Comparison of ENCODE assay signal across 8 cellular contexts in genomic region chr21:29072873-29073221, GRCh38. TPM values are rescaled to one million over a fixed set of nuclear protein-coding genes. Genes with fewer than 3 reads are reported as not detected.
DNase-seq lines count a peak whose midpoint lies in the region; ATAC-seq and TF ChIP-seq lines count a peak whose summit lies in the region.

No MANE protein-coding gene starts in this region.

- no peaks in the 10 kb centered on the region for H3K9me3 ChIP-seq in Karpas-422 (ENCODE audit: low read length)
- H3K9me3 ChIP-seq in breast epithelium = no peaks in the 10 kb centered on the region
- no peaks in the 10 kb centered on the region for H3K9me3 ChIP-seq in right lobe of liver
- H3K9me3 ChIP-seq in uterus = no peaks in the 10 kb centered on the region

- DNase-seq in NCI-H146 (lab: John Stamatoyannopoulos, UW) (peak; percentile 11), NCI-H146 treated with DMSO at 0.1 percent for 48 hours (lab: John Stamatoyannopoulos, UW; ENCODE audit: unreplicated experiment) (no peak), Karpas-422 (peak; percentile 70), breast epithelium (ENCODE audit: low spot score in 2 of 2) (no peak), right lobe of liver (no peak), uterus (no peak)

- TF ChIP-seq CTCF in breast epithelium (IDR thresholded peaks at IDR 0.05) = no peak
- TF ChIP-seq CTCF in right lobe of liver (IDR thresholded peaks at IDR 0.05) = no peak
- TF ChIP-seq CTCF in uterus (IDR thresholded peaks at IDR 0.05) = no peak

- peaks cover 55% of the 10 kb centered on the region for H3K79me2 ChIP-seq in Karpas-422 (ENCODE audit: low read length)

- H3K4me1 ChIP-seq in Karpas-422 (ENCODE audit: low read length) (peaks cover 58% of the 10 kb centered on the region), breast epithelium (peaks cover 0 to 11% of the 10 kb centered on the region in 2 donors), right lobe of liver (peaks cover 0 to 17% (median 7%) of the 10 kb centered on the region in 4 donors), uterus (peaks cover 3 to 10% of the 10 kb centered on the region in 2 donors)

- peak overlapping the region; percentile 75 for H3K27ac ChIP-seq in Karpas-422 (ENCODE audit: low read length)
- H3K27ac ChIP-seq in breast epithelium = peak overlapping the region; percentile 91 to 95
- peak overlapping the region; percentile 85 to 93 (median 92) for H3K27ac ChIP-seq in right lobe of liver
- H3K27ac ChIP-seq in uterus = peak overlapping the region; percentile 86 to 88

- peaks cover 40% of the 10 kb centered on the region for H4K20me1 ChIP-seq in Karpas-422 (ENCODE audit: insufficient read depth, low read depth, low read length)

- 0% methylated on average over 13 of the region's 13 CpGs for WGBS in right lobe of liver (ENCODE audit: insufficient coverage, low coverage, low lambda C conversion rate, missing lambda C conversion rate)

- no peak overlapping the region for H2AFZ ChIP-seq in Karpas-422 (ENCODE audit: low read length)

- H3K4me3 ChIP-seq in Karpas-422 (ENCODE audit: low read length) (peak overlapping the region; percentile 90), breast epithelium (peak overlapping the region; percentile 78 to 97 (median 96)), right lobe of liver (peak overlapping the region; percentile 85 to 97 (median 87)), uterus (peak overlapping the region; percentile 81 to 93)

- H3K9ac ChIP-seq in Karpas-422 (ENCODE audit: low read length) = peak overlapping the region; percentile 97

- ATAC-seq in right lobe of liver (peak in 2 of 4 donors; percentile 0 to 4), HG03432 (IDR thresholded peaks at IDR 0.05; ENCODE audit: unreplicated experiment) (no peak), GM21619 (IDR thresholded peaks at IDR 0.05; ENCODE audit: unreplicated experiment) (no peak)

- no peaks in the 10 kb centered on the region for H3K9me2 ChIP-seq in Karpas-422 (replicated peaks; ENCODE audit: insufficient read depth, low read length)

- intact Hi-C loops in breast epithelium (cut with DNase I; ENCODE audit: low total_unique reads) (no loop called here), right lobe of liver (cut with DNase I) (no loop called here), uterus (cut with DNase I; ENCODE audit: low total_unique reads) (no loop called here)

- H3K36me3 ChIP-seq in Karpas-422 (ENCODE audit: insufficient read depth, low read length) = peaks cover 46% of the 10 kb centered on the region
- H3K36me3 ChIP-seq in breast epithelium = no peaks in the 10 kb centered on the region
- H3K36me3 ChIP-seq in right lobe of liver = peaks cover 0 to 19% (median 0%) of the 10 kb centered on the region in 4 donors
- no peaks in the 10 kb centered on the region for H3K36me3 ChIP-seq in uterus

- TF ChIP-seq POLR2A in breast epithelium (IDR thresholded peaks at IDR 0.05) (no peak), right lobe of liver (IDR thresholded peaks at IDR 0.05) (no peak), uterus (IDR thresholded peaks at IDR 0.05) (no peak)

- H3K27me3 ChIP-seq in Karpas-422 (ENCODE audit: low read length) (no peaks in the 10 kb centered on the region), breast epithelium (no peaks in the 10 kb centered on the region), right lobe of liver (no peaks in the 10 kb centered on the region), uterus (no peaks in the 10 kb centered on the region)

- peak overlapping the region; percentile 86 for H3K4me2 ChIP-seq in Karpas-422 (ENCODE audit: low read depth, low read length, poor library complexity, severe bottlenecking)

RNA-seq across cellular contexts. Expression of gene CCT8, which starts 0.6 kb away (rescaled TPM):
- total RNA-seq in Karpas-422 (2014; rRNA removed; shearing (Covaris generic); ENCODE audit: low replicate concordance) = 242 and 276 TPM in 2 replicates
- 100 to 1,000 TPM; 104 to 155 (median 121) TPM for total RNA-seq in breast epithelium
- total RNA-seq in right lobe of liver = 10 to 100 TPM; 34.3 to 83.1 (median 55.0) TPM
- total RNA-seq in uterus = 100 to 1,000 TPM in 2 of 4 donors, 10 to 100 TPM in 2; 34.6 to 186 (median 115) TPM

RNA-seq across cellular contexts. Expression of gene USP16, which starts 48.4 kb away (rescaled TPM):
- 16.2 and 27.3 TPM in 2 replicates for total RNA-seq in Karpas-422 (2014; rRNA removed; shearing (Covaris generic); ENCODE audit: low replicate concordance)
- total RNA-seq in breast epithelium (10 to 100 TPM; 35.4 to 53.0 (median 35.7) TPM), right lobe of liver (10 to 100 TPM; 14.1 to 20.5 (median 17.4) TPM), uterus (10 to 100 TPM; 19.0 to 53.2 (median 44.4) TPM)

RNA-seq across cellular contexts. Expression of gene RWDD2B, which starts 53.7 kb away (rescaled TPM):
- 18.9 and 28.6 TPM in 2 replicates for total RNA-seq in Karpas-422 (2014; rRNA removed; shearing (Covaris generic); ENCODE audit: low replicate concordance)
- total RNA-seq in breast epithelium (10 to 100 TPM; 10.4 to 14.1 (median 12.1) TPM), right lobe of liver (10 to 100 TPM; 11.6 to 22.0 (median 14.7) TPM), uterus (10 to 100 TPM in 3 of 4 donors, 1 to 10 TPM in 1; 7.7 to 16.2 (median 14.6) TPM)

RNA-seq across cellular contexts. Expression of gene MAP3K7CL, which starts 57.6 kb away (rescaled TPM):
- total RNA-seq in Karpas-422 (2014; rRNA removed; shearing (Covaris generic); ENCODE audit: low replicate concordance) = 34.8 and 38.3 TPM in 2 replicates
- total RNA-seq in breast epithelium (1 to 10 TPM; 1.8 to 8.5 (median 7.5) TPM), right lobe of liver (1 to 10 TPM; 2.0 to 3.5 (median 2.8) TPM), uterus (1 to 10 TPM; 2.3 to 7.3 (median 5.5) TPM)

Comparison
In these comparisons a context has a peak if more than half of its experiments do, and no peak if none do; other contexts are left out.
1. DNase-seq: peak in NCI-H146 (single experiment) and Karpas-422 (single experiment); none in NCI-H146 treated with DMSO at 0.1 percent for 48 hours (single experiment), breast epithelium (0 of 2), right lobe of liver (0 of 3) and uterus (0 of 2).
2. Peak in every context shown above with its lines, with median percentiles within 50 percentile points of each other: H3K27ac ChIP-seq and H3K4me3 ChIP-seq.